ENCODE assay signal across 8 cellular contexts in the genomic region with DNA sequence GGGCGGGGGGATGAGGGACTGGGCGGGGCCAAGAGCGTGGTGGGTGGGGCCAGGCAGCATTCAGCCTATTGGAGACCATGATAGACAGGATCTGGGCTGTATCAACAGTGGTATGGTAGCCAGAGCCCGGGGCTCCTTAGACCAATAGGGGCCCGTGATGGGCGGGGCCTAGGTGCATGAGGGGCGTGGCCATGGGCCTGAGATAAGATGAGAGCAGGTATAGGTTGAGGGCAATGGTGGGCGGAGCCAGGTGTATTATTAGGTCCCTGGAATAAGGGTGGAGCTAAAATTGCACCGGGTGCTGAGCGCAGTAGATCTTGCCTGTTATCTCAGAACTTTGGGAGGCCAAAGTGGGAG. TPM values are rescaled to one million over a fixed set of nuclear protein-coding genes. Genes with fewer than 3 reads are reported as not detected.
DNase-seq lines count a peak whose midpoint lies in the region; ATAC-seq lines count a peak whose summit lies in the region.

No MANE protein-coding gene starts in this region.

- CTCF ChIA-PET in activated CD4-positive, alpha-beta T cell treated with anti-CD3 and anti-CD28 coated beads for 36 hours (lab: Charles Lee) = interaction anchor here (0.6 kb wide), 1 partner anchor 10 kb away, joined by 3 read pairs; no protein-coding TSS in a partner anchor

- POLR2A ChIA-PET in activated CD4-positive, alpha-beta T cell treated with anti-CD3 and anti-CD28 coated beads for 36 hours (lab: Charles Lee) = no interaction called here

- ATAC-seq in activated CD4-positive, alpha-beta T cell treated with anti-CD3 and anti-CD28 coated beads for 36 hours = peak; percentile 81
- ATAC-seq in central memory CD8-positive, alpha-beta T cell (replicated peaks; ENCODE audit: extremely low read depth, poor library complexity, severe bottlenecking) = peak; percentile 69
- ATAC-seq in GM19351 (IDR thresholded peaks at IDR 0.05; ENCODE audit: unreplicated experiment) = no peak

- H3K36me3 Mint-ChIP-seq in activated CD4-positive, alpha-beta T cell treated with anti-CD3 and anti-CD28 coated beads for 36 hours (ENCODE audit: low read depth) = no peaks in the 10 kb centered on the region
- H3K36me3 Mint-ChIP-seq in central memory CD8-positive, alpha-beta T cell (ENCODE audit: insufficient read depth) = peaks cover 19% of the 10 kb centered on the region

- DNase-seq in activated CD4-positive, alpha-beta T cell treated with anti-CD3 and anti-CD28 coated beads for 36 hours = peak; percentile 87
- DNase-seq in activated CD4-positive, alpha-beta T cell treated with anti-CD3 and anti-CD28 coated beads for 1 hour = no peak
- DNase-seq in SHP77 treated with DMSO at 0.1 percent for 48 hours (lab: John Stamatoyannopoulos, UW) (peak; percentile 62), NCI-H2107 treated with DMSO at 0.1 percent for 48 hours (lab: John Stamatoyannopoulos, UW; ENCODE audit: unreplicated experiment) (no peak), cerebellum (ENCODE audit: low spot score) (no peak)
- peak in 1 of 2 donors; percentile 70 for DNase-seq in central memory CD8-positive, alpha-beta T cell (ENCODE audit: low spot score in 2 of 2)
- peak; percentile 90 for DNase-seq in stimulated activated CD8-positive, alpha-beta memory T cell treated with anti-CD3 and anti-CD28 coated beads, Interleukin-4, amount 100 ng/mL, for 48 hours

- no peaks in the 10 kb centered on the region for H3K9me3 Mint-ChIP-seq in activated CD4-positive, alpha-beta T cell treated with anti-CD3 and anti-CD28 coated beads for 36 hours (ENCODE audit: low read depth)
- H3K9me3 Mint-ChIP-seq in central memory CD8-positive, alpha-beta T cell = no peaks in the 10 kb centered on the region

- no peaks in the 10 kb centered on the region for H3K27me3 Mint-ChIP-seq in activated CD4-positive, alpha-beta T cell treated with anti-CD3 and anti-CD28 coated beads for 36 hours
- no peaks in the 10 kb centered on the region for H3K27me3 Mint-ChIP-seq in central memory CD8-positive, alpha-beta T cell

- intact Hi-C loops in activated CD4-positive, alpha-beta T cell treated with anti-CD3 and anti-CD28 coated beads for 36 hours (cut with DNase I, micrococcal nuclease) = no loop called here

- no peak overlapping the region for H3K27ac Mint-ChIP-seq in activated CD4-positive, alpha-beta T cell treated with anti-CD3 and anti-CD28 coated beads for 36 hours
- H3K27ac Mint-ChIP-seq in central memory CD8-positive, alpha-beta T cell (ENCODE audit: low read depth) = peak overlapping the region; percentile 55

- H3K4me3 Mint-ChIP-seq in activated CD4-positive, alpha-beta T cell treated with anti-CD3 and anti-CD28 coated beads for 36 hours = no peak overlapping the region
- no peak overlapping the region for H3K4me3 Mint-ChIP-seq in central memory CD8-positive, alpha-beta T cell

- H3K4me1 Mint-ChIP-seq in activated CD4-positive, alpha-beta T cell treated with anti-CD3 and anti-CD28 coated beads for 36 hours = peaks cover 9% of the 10 kb centered on the region
- peaks cover 9% of the 10 kb centered on the region for H3K4me1 Mint-ChIP-seq in central memory CD8-positive, alpha-beta T cell

RNA-seq across cellular contexts. Expression of a gene that starts 5.3 kb away (rescaled TPM):
- total RNA-seq in activated CD4-positive, alpha-beta T cell treated with anti-CD3 and anti-CD28 coated beads for 36 hours = 10 to 100 TPM; 14.4 to 16.9 TPM
- 10.3 TPM for total RNA-seq in cerebellum

RNA-seq across cellular contexts. Expression of a gene that starts 18.8 kb away (rescaled TPM):
- 100 to 1,000 TPM; 108 to 130 TPM for total RNA-seq in activated CD4-positive, alpha-beta T cell treated with anti-CD3 and anti-CD28 coated beads for 36 hours
- total RNA-seq in cerebellum = 12.2 TPM

RNA-seq across cellular contexts. Expression of a gene that starts 21.7 kb away (rescaled TPM):
- total RNA-seq in activated CD4-positive, alpha-beta T cell treated with anti-CD3 and anti-CD28 coated beads for 36 hours = 100 to 1,000 TPM; 107 to 137 TPM
- total RNA-seq in cerebellum = 2.0 TPM

RNA-seq across cellular contexts. Expression of a gene that starts 23.9 kb away (rescaled TPM):
- total RNA-seq in activated CD4-positive, alpha-beta T cell treated with anti-CD3 and anti-CD28 coated beads for 36 hours = not detected
- not detected for total RNA-seq in cerebellum

RNA-seq across cellular contexts. Expression of a gene that starts 24.3 kb away (rescaled TPM):
- 100 to 1,000 TPM; 106 to 128 TPM for total RNA-seq in activated CD4-positive, alpha-beta T cell treated with anti-CD3 and anti-CD28 coated beads for 36 hours
- 37.5 TPM for total RNA-seq in cerebellum

Comparison
In these comparisons a context has a peak if more than half of its experiments do, and no peak if none do; other contexts are left out.
1. DNase-seq: peak in activated CD4-positive, alpha-beta T cell treated with anti-CD3 and anti-CD28 coated beads for 36 hours (single experiment), SHP77 treated with DMSO at 0.1 percent for 48 hours (single experiment) and stimulated activated CD8-positive, alpha-beta memory T cell treated with anti-CD3 and anti-CD28 coated beads, Interleukin-4, amount 100 ng/mL, for 48 hours (single experiment); none in activated CD4-positive, alpha-beta T cell treated with anti-CD3 and anti-CD28 coated beads for 1 hour (single experiment), NCI-H2107 treated with DMSO at 0.1 percent for 48 hours (single experiment) and cerebellum (single experiment).
2. RNA of a gene that starts 21.7 kb away (total RNA-seq): 107 to 137 TPM in activated CD4-positive, alpha-beta T cell treated with anti-CD3 and anti-CD28 coated beads for 36 hours; 2.0 TPM in cerebellum (single experiment); every median in the first group is over 10 times any median in the second.